In genomic region chr16:54589326-54589725, GRCh38 we compare ENCODE assay signal across 24 cellular contexts.
DNase-seq lines count a peak whose midpoint lies in the region; ATAC-seq, FAIRE-seq and TF ChIP-seq lines count a peak whose summit lies in the region.
"Had no signal": no experiment of that assay in that cellular context is flagged by ENCODE, and none has a peak within 500 bp of the region (broad histone marks: within the 10 kb centered on the region; RNA-seq: fewer than 3 reads in every experiment).

No MANE protein-coding gene starts in this region.

- H3K4ac ChIP-seq in H1 (replicated peaks; ENCODE audit: insufficient read length, low read depth, low read length) = peak overlapping the region; percentile 30

- no peak overlapping the region for H3K4me3 Mint-ChIP-seq in progenitor cell of endocrine pancreas (ENCODE audit: low read depth)
- H3K4me3 Mint-ChIP-seq: CD14-positive monocyte; CD4-positive, alpha-beta T cell; CD8-positive, alpha-beta memory T cell had no signal

- H4K20me1 ChIP-seq in H1 (replicated peaks in 1 of 2; ENCODE audit: control insufficient read depth in 1 of 2, insufficient read depth in 2 of 2, low read length in 2 of 2) = no peaks in the 10 kb centered on the region
- H4K20me1 ChIP-seq: BLaER1 treated with 17β-estradiol and CSF1 and Interleukin-3, amounts not matched to agents 10 nM and 100 nM had no signal

- no peak overlapping the region for H2BK5ac ChIP-seq in H1 (ENCODE audit: low read depth, low read length)

- H3K36me3 ChIP-seq in H1 (ENCODE audit: control insufficient read depth in 2 of 4, insufficient read depth in 4 of 4, low read length in 3 of 4) = no peaks in the 10 kb centered on the region
- no peaks in the 10 kb centered on the region for H3K36me3 ChIP-seq in esophagus muscularis mucosa
- no peaks in the 10 kb centered on the region for H3K36me3 ChIP-seq in body of pancreas (replicated peaks in 1 of 2; ENCODE audit: insufficient read depth in 1 of 2, low read depth in 2 of 2)
- H3K36me3 ChIP-seq: BE2C; BLaER1 treated with 17β-estradiol and CSF1 and Interleukin-3, amounts not matched to agents 10 nM and 100 nM had no signal

- no peak overlapping the region for H2BK120ac ChIP-seq in H1 (replicated peaks; ENCODE audit: low read depth, low read length)

- peak overlapping the region; percentile 34 for H3K27ac Mint-ChIP-seq in progenitor cell of endocrine pancreas
- H3K27ac Mint-ChIP-seq: CD14-positive monocyte; CD4-positive, alpha-beta T cell; CD8-positive, alpha-beta memory T cell had no signal

- peaks cover 70% of the 10 kb centered on the region for H3K27me3 Mint-ChIP-seq in progenitor cell of endocrine pancreas

- intact Hi-C loops in esophagus muscularis mucosa (cut with DNase I) (no loop called here), body of pancreas (cut with DNase I) (no loop called here)

- no peaks in the 10 kb centered on the region for H3K9me3 Mint-ChIP-seq in progenitor cell of endocrine pancreas (ENCODE audit: low read depth)
- H3K9me3 Mint-ChIP-seq: CD4-positive, alpha-beta T cell; H9 had no signal

- no peak overlapping the region; the same call in 1 of the 2 replicates for H3K18ac ChIP-seq in H1 (ENCODE audit: extremely low read depth, low read length)

- no peaks in the 10 kb centered on the region for H3K79me2 ChIP-seq in H1 (ENCODE audit: control insufficient read depth in 1 of 2, insufficient read depth in 2 of 2, low read length in 2 of 2)

- H3K4me2 ChIP-seq in H1 (ENCODE audit: insufficient read depth in 1 of 2, low read depth in 2 of 2, low read length in 2 of 2) = no peak overlapping the region
- H3K4me2 ChIP-seq: A549; BLaER1 treated with 17β-estradiol and CSF1 and Interleukin-3, amounts not matched to agents 10 nM and 100 nM had no signal

- H3K14ac ChIP-seq in H1 (ENCODE audit: insufficient read length) = no peak overlapping the region

- H3K9me3 ChIP-seq in H1 (ENCODE audit: insufficient read depth in 2 of 2, low read depth in 1 of 2, low read length in 1 of 2) (no peaks in the 10 kb centered on the region), esophagus muscularis mucosa (no peaks in the 10 kb centered on the region), body of pancreas (no peaks in the 10 kb centered on the region)
- H3K9me3 ChIP-seq: A549; BE2C; BLaER1 treated with 17β-estradiol and CSF1 and Interleukin-3, amounts not matched to agents 10 nM and 100 nM had no signal

- DNase-seq in H1 (ENCODE audit: low read depth in 1 of 2, low spot score in 2 of 2) (no peak), esophagus muscularis mucosa (ENCODE audit: extremely low spot score) (peak; percentile 78), progenitor cell of endocrine pancreas (ENCODE audit: low spot score, unreplicated experiment) (no peak), NCI-H774 (lab: John Stamatoyannopoulos, UW) (no peak), body of pancreas (no peak)
- DNase-seq: 8988T; ACHN; AML-193; BE2C; CD4-positive, alpha-beta T cell; CD8-positive, alpha-beta memory T cell; DMS 273 treated with DMSO at 0.1 percent for 48 hours; DMS53; DMS79 treated with DMSO at 0.1 percent for 48 hours; GF-D8; H9 had no signal

- no peak for FAIRE-seq in H1 (lab: Jason Lieb, UNC)
- FAIRE-seq: A549, D721Med, GM12891, GM18507 had no signal

- no peak overlapping the region for H2AK5ac ChIP-seq in H1 (ENCODE audit: low read depth, low read length)

- WGBS in H1 (ENCODE audit: extremely low coverage in 1 of 2, insufficient coverage in 1 of 2, insufficient read length in 1 of 2, insufficient replicate concordance in 2 of 2, low coverage in 1 of 2, low lambda C conversion rate in 2 of 2, missing lambda C conversion rate in 1 of 2), 2 experiments = 82% methylated on average over 5 of the region's 5 CpGs; no CpG with 5 or more reads in 1 of the 2 experiments
- WGBS in esophagus muscularis mucosa = 84% methylated on average over 4 of the region's 5 CpGs
- 50 to 54% methylated on average over 5 of the region's 5 CpGs for WGBS in body of pancreas, 2 donors

- no peak for ATAC-seq in GM19467 (IDR thresholded peaks at IDR 0.05; ENCODE audit: unreplicated experiment)
- ATAC-seq in body of pancreas = no peak
- ATAC-seq: A549, HCT116 had no signal

- H3K4me3 ChIP-seq in H1 (ENCODE audit: extremely low read depth in 1 of 4, insufficient read depth in 2 of 4, low read depth in 3 of 4, low read length in 4 of 4) (no peak overlapping the region), esophagus muscularis mucosa (no peak overlapping the region), body of pancreas (no peak overlapping the region)
- H3K4me3 ChIP-seq: A549; BLaER1 treated with 17β-estradiol and CSF1 and Interleukin-3, amounts not matched to agents 10 nM and 100 nM had no signal

- no peak overlapping the region for H4K91ac ChIP-seq in H1 (replicated peaks; ENCODE audit: insufficient read length, low read length)

- peaks cover 6% of the 10 kb centered on the region for H3K4me1 Mint-ChIP-seq in progenitor cell of endocrine pancreas (ENCODE audit: low read depth)
- H3K4me1 Mint-ChIP-seq: CD14-positive monocyte; CD8-positive, alpha-beta memory T cell had no signal

- H3K4me1 ChIP-seq in H1 (replicated peaks in 1 of 4; ENCODE audit: control insufficient read depth in 3 of 4, insufficient read depth in 4 of 4, low read length in 3 of 4) (peaks cover 6 to 37% (median 29%) of the 10 kb centered on the region in 4 experiments), esophagus muscularis mucosa (no peaks in the 10 kb centered on the region), body of pancreas (no peaks in the 10 kb centered on the region)
- H3K4me1 ChIP-seq: A549; BE2C; BLaER1 treated with 17β-estradiol and CSF1 and Interleukin-3, amounts not matched to agents 10 nM and 100 nM had no signal

- H3K79me1 ChIP-seq in H1 (ENCODE audit: low read depth, low read length) = no peaks in the 10 kb centered on the region

- TF ChIP-seq CTCF in H1 (IDR thresholded peaks at IDR 0.05; ENCODE audit: control extremely low read depth in 1 of 3, insufficient read depth in 1 of 3, low read depth in 1 of 3, low read length in 3 of 3) (no peak), esophagus muscularis mucosa (IDR thresholded peaks at IDR 0.05) (no peak), progenitor cell of endocrine pancreas (IDR thresholded peaks at IDR 0.05; ENCODE audit: unreplicated experiment) (no peak), body of pancreas (IDR thresholded peaks at IDR 0.05) (no peak)

- H2BK15ac ChIP-seq in H1 (ENCODE audit: low read length) = no peak overlapping the region

- CTCF ChIA-PET in H1 (lab: Charles Lee; ENCODE audit: partially characterized antibody) = no interaction called here

- H3K56ac ChIP-seq in H1 (replicated peaks; ENCODE audit: insufficient read length, low read depth, low read length) = no peak overlapping the region

- no peak overlapping the region for H4K8ac ChIP-seq in H1 (ENCODE audit: extremely low read depth, insufficient read depth, low read length)

- H3K27me3 ChIP-seq in H1 (replicated peaks in 1 of 4; ENCODE audit: control insufficient read depth in 3 of 4, extremely low read depth in 1 of 4, insufficient read depth in 3 of 4, low read length in 3 of 4) (peaks cover 0 to 12% (median 6%) of the 10 kb centered on the region in 4 experiments; a peak in 4 of 7 replicates), esophagus muscularis mucosa (peaks cover 0 to 12% (median 0%) of the 10 kb centered on the region in 4 donors), body of pancreas (no peaks in the 10 kb centered on the region)
- H3K27me3 ChIP-seq: BLaER1 treated with 17β-estradiol and CSF1 and Interleukin-3, amounts not matched to agents 10 nM and 100 nM had no signal

- no peak for TF ChIP-seq RAD21 in H1 (IDR thresholded peaks at IDR 0.05 in 1 of 2, conservative IDR thresholded peaks at IDR 0.05 in 1 of 2; ENCODE audit: low read depth in 2 of 2, low read length in 2 of 2)

- no peak overlapping the region for H2AFZ ChIP-seq in H1 (ENCODE audit: low read length)

- H3K23ac ChIP-seq in H1 (ENCODE audit: insufficient read length) = no peak overlapping the region

- peak overlapping the region; percentile 27; the same call in 1 of the 2 replicates for H2BK20ac ChIP-seq in H1 (ENCODE audit: low read length)

- no peak overlapping the region for H3K9ac ChIP-seq in H1 (replicated peaks in 1 of 4; ENCODE audit: extremely low read depth in 1 of 4, low read depth in 3 of 4, low read length in 3 of 4)
- H3K9ac ChIP-seq: BLaER1 treated with 17β-estradiol and CSF1 and Interleukin-3, amounts not matched to agents 10 nM and 100 nM had no signal

- no peaks in the 10 kb centered on the region for H3K36me3 Mint-ChIP-seq in progenitor cell of endocrine pancreas (ENCODE audit: insufficient read depth)
- H3K36me3 Mint-ChIP-seq: CD14-positive monocyte; CD8-positive, alpha-beta memory T cell had no signal

- POLR2A ChIA-PET in H1 (lab: Charles Lee; ENCODE audit: partially characterized antibody) = no interaction called here

- H3K23me2 ChIP-seq in H1 (ENCODE audit: low read depth, low read length) = no peaks in the 10 kb centered on the region

- TF ChIP-seq EP300 in H1 (IDR thresholded peaks at IDR 0.05; ENCODE audit: borderline replicate concordance in 1 of 2, low read depth in 2 of 2, low read length in 2 of 2) (no peak), esophagus muscularis mucosa (IDR thresholded peaks at IDR 0.05) (no peak)

- no peak overlapping the region for H4K5ac ChIP-seq in H1 (ENCODE audit: insufficient read length, low read depth, low read length)

- H3K27ac ChIP-seq in H1 (ENCODE audit: low read depth, low read length) (no peak overlapping the region), esophagus muscularis mucosa (replicated peaks in 1 of 4) (no peak overlapping the region), body of pancreas (no peak overlapping the region)
- H3K27ac ChIP-seq: A549; BLaER1 treated with 17β-estradiol and CSF1 and Interleukin-3, amounts not matched to agents 10 nM and 100 nM had no signal

- peak overlapping the region; percentile 32; the same call in 1 of the 2 replicates for H2BK12ac ChIP-seq in H1 (ENCODE audit: low read depth, low read length)

- TF ChIP-seq POLR2A in H1 (IDR thresholded peaks at IDR 0.05; ENCODE audit: control extremely low read depth in 1 of 2, low read depth in 2 of 2, low read length in 2 of 2) = no peak
- TF ChIP-seq POLR2A in esophagus muscularis mucosa (IDR thresholded peaks at IDR 0.05; ENCODE audit: low read depth) = no peak
- no peak for TF ChIP-seq POLR2A in body of pancreas (IDR thresholded peaks at IDR 0.05)

TF ChIP-seq in H1, 55 proteins besides CTCF, POLR2A, EP300 and RAD21 (continues in another document):
- TF ChIP-seq SP1 (IDR thresholded peaks at IDR 0.05; ENCODE audit: low read depth, low read length) = no peak
- TF ChIP-seq SP4 (IDR thresholded peaks at IDR 0.05; ENCODE audit: low read length) = no peak
- TF ChIP-seq CHD2 (IDR thresholded peaks at IDR 0.05; ENCODE audit: low read length) = no peak
- TF ChIP-seq TCF12 (IDR thresholded peaks at IDR 0.05; ENCODE audit: low read depth, low read length) = no peak
- no peak for TF ChIP-seq SAP30 (IDR thresholded peaks at IDR 0.05; ENCODE audit: insufficient read depth, insufficient replicate concordance, low read length)
- no peak for TF ChIP-seq CBX5 (IDR thresholded peaks at IDR 0.05; ENCODE audit: low read depth, low read length)
- no peak for TF ChIP-seq POU5F1 (IDR thresholded peaks at IDR 0.05; ENCODE audit: low read depth, low read length)
